Comparison of ENCODE assay signal across 1 cellular context in the genomic region with DNA sequence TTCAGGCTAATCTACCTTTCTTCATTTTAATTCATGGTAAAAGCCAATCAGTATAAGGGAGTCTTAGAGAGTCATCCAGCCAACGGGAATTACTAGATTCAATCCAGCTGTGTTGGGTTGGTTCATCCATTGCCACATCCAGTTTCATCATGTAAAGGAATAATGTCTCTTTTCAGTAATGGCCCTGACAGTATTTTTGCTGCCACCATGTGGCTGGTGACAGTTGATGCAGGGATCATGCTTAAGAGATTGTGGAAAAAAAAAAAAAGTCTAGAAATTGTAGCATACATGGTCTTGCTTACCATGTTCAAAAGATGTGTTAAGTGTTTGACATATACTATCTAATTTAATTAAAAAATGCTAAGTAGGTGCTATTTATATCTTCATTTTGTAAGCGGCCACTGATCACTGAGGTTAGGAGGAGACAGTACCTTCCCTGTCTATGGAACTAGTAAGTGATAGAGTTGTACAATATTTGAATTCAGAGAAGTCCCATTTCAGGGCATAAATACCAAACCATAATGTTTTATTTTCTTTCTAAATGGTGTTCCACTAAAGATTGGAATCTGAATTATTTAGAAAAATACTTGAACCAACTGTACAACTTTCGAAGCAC.
TF ChIP-seq lines count a peak whose summit lies in the region.

No MANE protein-coding gene starts in this region.

TF ChIP-seq in HepG2, 621 proteins besides CTCF, POLR2A, EP300 and RAD21 (continued from another document):
- TF ChIP-seq, protein P1, sequence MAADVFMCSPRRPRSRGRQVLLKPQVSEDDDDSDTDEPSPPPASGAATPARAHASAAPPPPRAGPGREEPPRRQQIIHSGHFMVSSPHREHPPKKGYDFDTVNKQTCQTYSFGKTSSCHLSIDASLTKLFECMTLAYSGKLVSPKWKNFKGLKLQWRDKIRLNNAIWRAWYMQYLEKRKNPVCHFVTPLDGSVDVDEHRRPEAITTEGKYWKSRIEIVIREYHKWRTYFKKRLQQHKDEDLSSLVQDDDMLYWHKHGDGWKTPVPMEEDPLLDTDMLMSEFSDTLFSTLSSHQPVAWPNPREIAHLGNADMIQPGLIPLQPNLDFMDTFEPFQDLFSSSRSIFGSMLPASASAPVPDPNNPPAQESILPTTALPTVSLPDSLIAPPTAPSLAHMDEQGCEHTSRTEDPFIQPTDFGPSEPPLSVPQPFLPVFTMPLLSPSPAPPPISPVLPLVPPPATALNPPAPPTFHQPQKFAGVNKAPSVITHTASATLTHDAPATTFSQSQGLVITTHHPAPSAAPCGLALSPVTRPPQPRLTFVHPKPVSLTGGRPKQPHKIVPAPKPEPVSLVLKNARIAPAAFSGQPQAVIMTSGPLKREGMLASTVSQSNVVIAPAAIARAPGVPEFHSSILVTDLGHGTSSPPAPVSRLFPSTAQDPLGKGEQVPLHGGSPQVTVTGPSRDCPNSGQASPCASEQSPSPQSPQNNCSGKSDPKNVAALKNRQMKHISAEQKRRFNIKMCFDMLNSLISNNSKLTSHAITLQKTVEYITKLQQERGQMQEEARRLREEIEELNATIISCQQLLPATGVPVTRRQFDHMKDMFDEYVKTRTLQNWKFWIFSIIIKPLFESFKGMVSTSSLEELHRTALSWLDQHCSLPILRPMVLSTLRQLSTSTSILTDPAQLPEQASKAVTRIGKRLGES (CRISPR knock-in tag; IDR thresholded peaks at IDR 0.05; ENCODE audit: borderline replicate concordance) = no peak
- TF ChIP-seq ZNF329 (CRISPR knock-in tag; IDR thresholded peaks at IDR 0.05; ENCODE audit: low read depth) (no peak), ZNF570 (CRISPR knock-in tag; IDR thresholded peaks at IDR 0.05; ENCODE audit: borderline replicate concordance) (no peak), SOX6 (IDR thresholded peaks at IDR 0.05) (no peak), SOX6 (CRISPR knock-in tag; IDR thresholded peaks at IDR 0.05) (no peak), STAG1 (CRISPR knock-in tag; IDR thresholded peaks at IDR 0.05) (peak; percentile 67), HDAC2 (CRISPR knock-in tag; IDR thresholded peaks at IDR 0.05) (no peak), SMC3 (IDR thresholded peaks at IDR 0.05; ENCODE audit: low read length) (peak; percentile 62; the same call in 1 of the 2 replicates), CEBPB (IDR thresholded peaks at IDR 0.05; ENCODE audit: borderline replicate concordance, low read depth, low read length) (peak; percentile 69), ZNF782 (CRISPR knock-in tag; IDR thresholded peaks at IDR 0.05; ENCODE audit: borderline replicate concordance) (no peak), ZNF644 (CRISPR knock-in tag; IDR thresholded peaks at IDR 0.05; ENCODE audit: low read depth) (peak; percentile 69), CEBPG (CRISPR knock-in tag; IDR thresholded peaks at IDR 0.05) (peak; percentile 30; the same call in 1 of the 2 replicates), DNMT3B (CRISPR knock-in tag; conservative IDR thresholded peaks at IDR 0.05) (no peak), ZNF589 (CRISPR knock-in tag; conservative IDR thresholded peaks at IDR 0.05) (no peak), TEAD2 (CRISPR knock-in tag; IDR thresholded peaks at IDR 0.05) (no peak), RFX1 (IDR thresholded peaks at IDR 0.05) (no peak), ZNF44 (CRISPR knock-in tag; IDR thresholded peaks at IDR 0.05) (no peak), MAZ (IDR thresholded peaks at IDR 0.05; ENCODE audit: borderline replicate concordance, low read depth, low read length) (no peak), MAZ (CRISPR knock-in tag; IDR thresholded peaks at IDR 0.05; ENCODE audit: low read depth) (no peak)
- TF ChIP-seq, protein P2, sequence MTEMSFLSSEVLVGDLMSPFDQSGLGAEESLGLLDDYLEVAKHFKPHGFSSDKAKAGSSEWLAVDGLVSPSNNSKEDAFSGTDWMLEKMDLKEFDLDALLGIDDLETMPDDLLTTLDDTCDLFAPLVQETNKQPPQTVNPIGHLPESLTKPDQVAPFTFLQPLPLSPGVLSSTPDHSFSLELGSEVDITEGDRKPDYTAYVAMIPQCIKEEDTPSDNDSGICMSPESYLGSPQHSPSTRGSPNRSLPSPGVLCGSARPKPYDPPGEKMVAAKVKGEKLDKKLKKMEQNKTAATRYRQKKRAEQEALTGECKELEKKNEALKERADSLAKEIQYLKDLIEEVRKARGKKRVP (CRISPR knock-in tag; IDR thresholded peaks at IDR 0.05) = peak in 1 of 2 experiments; percentile 53; a peak in 1 of 4 replicates
- TF ChIP-seq, protein P3, sequence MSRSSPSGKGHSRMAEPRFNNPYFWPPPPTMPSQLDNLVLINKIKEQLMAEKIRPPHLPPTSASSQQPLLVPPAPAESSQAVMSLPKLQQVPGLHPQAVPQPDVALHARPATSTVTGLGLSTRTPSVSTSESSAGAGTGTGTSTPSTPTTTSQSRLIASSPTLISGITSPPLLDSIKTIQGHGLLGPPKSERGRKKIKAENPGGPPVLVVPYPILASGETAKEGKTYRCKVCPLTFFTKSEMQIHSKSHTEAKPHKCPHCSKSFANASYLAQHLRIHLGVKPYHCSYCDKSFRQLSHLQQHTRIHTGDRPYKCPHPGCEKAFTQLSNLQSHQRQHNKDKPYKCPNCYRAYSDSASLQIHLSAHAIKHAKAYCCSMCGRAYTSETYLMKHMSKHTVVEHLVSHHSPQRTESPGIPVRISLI (CRISPR knock-in tag; IDR thresholded peaks at IDR 0.05; ENCODE audit: borderline replicate concordance) = peak; percentile 61; the same call in 1 of the 2 replicates
- TF ChIP-seq, protein P4, sequence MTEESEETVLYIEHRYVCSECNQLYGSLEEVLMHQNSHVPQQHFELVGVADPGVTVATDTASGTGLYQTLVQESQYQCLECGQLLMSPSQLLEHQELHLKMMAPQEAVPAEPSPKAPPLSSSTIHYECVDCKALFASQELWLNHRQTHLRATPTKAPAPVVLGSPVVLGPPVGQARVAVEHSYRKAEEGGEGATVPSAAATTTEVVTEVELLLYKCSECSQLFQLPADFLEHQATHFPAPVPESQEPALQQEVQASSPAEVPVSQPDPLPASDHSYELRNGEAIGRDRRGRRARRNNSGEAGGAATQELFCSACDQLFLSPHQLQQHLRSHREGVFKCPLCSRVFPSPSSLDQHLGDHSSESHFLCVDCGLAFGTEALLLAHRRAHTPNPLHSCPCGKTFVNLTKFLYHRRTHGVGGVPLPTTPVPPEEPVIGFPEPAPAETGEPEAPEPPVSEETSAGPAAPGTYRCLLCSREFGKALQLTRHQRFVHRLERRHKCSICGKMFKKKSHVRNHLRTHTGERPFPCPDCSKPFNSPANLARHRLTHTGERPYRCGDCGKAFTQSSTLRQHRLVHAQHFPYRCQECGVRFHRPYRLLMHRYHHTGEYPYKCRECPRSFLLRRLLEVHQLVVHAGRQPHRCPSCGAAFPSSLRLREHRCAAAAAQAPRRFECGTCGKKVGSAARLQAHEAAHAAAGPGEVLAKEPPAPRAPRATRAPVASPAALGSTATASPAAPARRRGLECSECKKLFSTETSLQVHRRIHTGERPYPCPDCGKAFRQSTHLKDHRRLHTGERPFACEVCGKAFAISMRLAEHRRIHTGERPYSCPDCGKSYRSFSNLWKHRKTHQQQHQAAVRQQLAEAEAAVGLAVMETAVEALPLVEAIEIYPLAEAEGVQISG (CRISPR knock-in tag; IDR thresholded peaks at IDR 0.05) = no peak
